2 cellular contexts compared by ENCODE assay signal in genomic region chr3:172594925-172595647, GRCh38.
TF ChIP-seq lines count a peak whose summit lies in the region.
"Not testable (repeated sequence)": the region's sequence is repeated elsewhere in the genome, so short reads cannot be mapped to it uniquely, and the experiment has no call there.

No MANE protein-coding gene starts in this region.

TF ChIP-seq in K562, 482 proteins besides CTCF, POLR2A, EP300 and RAD21:
- TF ChIP-seq CEBPB (tag; IDR thresholded peaks at IDR 0.05) (peak; percentile 53), CEBPG (tag; conservative IDR thresholded peaks at IDR 0.05 in 1 of 2, IDR thresholded peaks at IDR 0.05 in 1 of 2) (peak in 1 of 2 experiments; percentile 5; a peak in 1 of 4 replicates)
- not testable (repeated sequence) for TF ChIP-seq CEBPG (CRISPR knock-in tag; IDR thresholded peaks at IDR 0.05)

TF ChIP-seq in HepG2, 621 proteins besides CTCF, POLR2A, EP300 and RAD21:
- 0 out of 2 replicates have a peak, but pooled peaks have one; percentile 11 for TF ChIP-seq RXRA (CRISPR knock-in tag; IDR thresholded peaks at IDR 0.05)
- TF ChIP-seq ZNF687 (CRISPR knock-in tag; IDR thresholded peaks at IDR 0.05) = peak; percentile 25; the same call in 1 of the 2 replicates
- TF ChIP-seq TFDP2 (CRISPR knock-in tag; IDR thresholded peaks at IDR 0.05) = 0 out of 2 replicates have a peak, but pooled peaks have one; percentile 1
- TF ChIP-seq ZNF460 (CRISPR knock-in tag; IDR thresholded peaks at IDR 0.05; ENCODE audit: borderline replicate concordance) = peak; percentile 46; the same call in 1 of the 2 replicates
- peak; percentile 50; the same call in 1 of the 2 replicates for TF ChIP-seq ZBTB4 (CRISPR knock-in tag; IDR thresholded peaks at IDR 0.05; ENCODE audit: borderline replicate concordance)
- TF ChIP-seq ZFY (CRISPR knock-in tag; IDR thresholded peaks at IDR 0.05) = 0 out of 2 replicates have a peak, but pooled peaks have one; percentile 2
- 0 out of 2 replicates have a peak, but pooled peaks have one; percentile 9 for TF ChIP-seq DMAP1 (CRISPR knock-in tag; IDR thresholded peaks at IDR 0.05)
- TF ChIP-seq ZBTB38 (CRISPR knock-in tag; IDR thresholded peaks at IDR 0.05) = peak; percentile 54; the same call in 1 of the 2 replicates
- TF ChIP-seq ZMYM3 (CRISPR knock-in tag; IDR thresholded peaks at IDR 0.05) = peak; percentile 10; the same call in 1 of the 2 replicates
- not testable (repeated sequence) for TF ChIP-seq CREB1 (IDR thresholded peaks at IDR 0.05)
- TF ChIP-seq CREB1 (CRISPR knock-in tag; IDR thresholded peaks at IDR 0.05) = 0 out of 2 replicates have a peak, but pooled peaks have one; percentile 8
- TF ChIP-seq AHDC1 (CRISPR knock-in tag; IDR thresholded peaks at IDR 0.05; ENCODE audit: borderline replicate concordance) = 0 out of 2 replicates have a peak, but pooled peaks have one; percentile 0
- peak; percentile 64; the same call in 1 of the 2 replicates for TF ChIP-seq KLF12 (CRISPR knock-in tag; IDR thresholded peaks at IDR 0.05; ENCODE audit: borderline replicate concordance)
- TF ChIP-seq ZNF770 (CRISPR knock-in tag; IDR thresholded peaks at IDR 0.05) = peak; percentile 67; the same call in 1 of the 2 replicates
- peak; percentile 28; the same call in 1 of the 2 replicates for TF ChIP-seq SALL1 (CRISPR knock-in tag; IDR thresholded peaks at IDR 0.05)
